Comparison of ENCODE assay signal across 7 cellular contexts in the genomic region with DNA sequence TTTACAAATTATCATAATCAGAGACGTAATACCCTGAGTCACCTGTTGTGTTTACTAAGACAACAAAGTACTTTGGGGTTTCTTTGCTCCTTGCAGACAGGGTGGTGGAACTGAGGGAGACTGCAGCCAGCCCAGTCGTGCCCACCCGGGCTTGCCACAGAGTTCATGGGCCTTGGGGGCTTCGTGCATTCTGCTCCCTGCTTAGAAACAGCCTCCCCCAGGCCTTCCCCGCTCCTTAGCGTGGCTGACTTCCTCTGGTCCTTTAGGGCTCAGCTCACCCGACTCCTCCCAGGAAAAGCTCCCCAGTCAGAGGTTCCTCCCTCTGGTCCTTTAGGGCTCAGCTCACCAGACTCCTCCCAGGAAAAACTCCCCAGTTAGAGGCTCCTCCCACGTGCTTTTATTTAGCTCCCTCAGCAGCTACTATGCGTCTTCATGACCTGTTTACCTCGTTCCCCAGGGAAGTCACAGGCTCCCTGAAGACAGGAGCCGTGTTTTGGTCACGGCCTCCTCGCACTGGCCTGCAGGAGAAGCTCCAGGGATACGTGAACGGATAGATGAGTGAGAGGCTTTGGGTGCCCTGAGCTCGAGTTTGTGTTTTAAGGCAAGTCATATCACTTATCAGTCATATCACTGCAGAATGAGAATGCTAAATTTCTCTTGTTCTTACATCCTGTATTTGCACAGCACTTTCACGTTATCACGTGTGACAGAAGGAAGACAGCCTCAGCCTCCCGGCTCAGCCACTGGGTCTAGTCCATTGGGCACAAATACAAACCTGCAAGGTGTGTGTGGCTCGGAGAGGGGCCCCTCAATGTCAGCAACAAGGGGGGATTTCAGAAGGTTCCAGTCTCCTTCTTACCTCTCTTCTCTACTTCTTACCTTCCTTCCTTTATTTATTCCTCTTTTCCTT. TPM values are rescaled to one million over a fixed set of nuclear protein-coding genes. Genes with fewer than 3 reads are reported as not detected.
DNase-seq lines count a peak whose midpoint lies in the region; ATAC-seq and TF ChIP-seq lines count a peak whose summit lies in the region.

No MANE protein-coding gene starts in this region.

- no peak overlapping the region for H3K4me3 ChIP-seq in PC-9

- CTCF ChIA-PET in PC-9 (lab: Charles Lee), result no interaction called here

- intact Hi-C loops in left colon (cut with DNase I, micrococcal nuclease), result no loop called here
- intact Hi-C loops in PC-9 (cut with micrococcal nuclease; ENCODE audit: unreplicated experiment), result no loop called here

- in situ Hi-C loops in G401 (cut with HindIII; ENCODE audit: low sequenced_read_pairs), result no loop called here

- no peaks in the 10 kb centered on the region for H3K79me2 ChIP-seq in PC-9 (ENCODE audit: low read depth)

- BruUV-seq in PC-9 (replicated peaks; lab: Mats Ljungman, UMichigan), result no TSS peak

- no peak overlapping the region for H3K27ac ChIP-seq in PC-9

- no peaks in the 10 kb centered on the region for H3K9me2 ChIP-seq in PC-9 (ENCODE audit: insufficient read depth)

- no peaks in the 10 kb centered on the region for H3K36me3 ChIP-seq in PC-9 (ENCODE audit: low read depth)

- DNase-seq in activated CD4-positive, CD25-positive, alpha-beta regulatory T cell treated with anti-CD3 and anti-CD28 coated beads, Interleukin-2, amount 50 U/mL, for 72 hours, result peak; percentile 39
- DNase-seq in left colon, result peak; percentile 20 to 35
- no peak for DNase-seq in AML-193 (lab: John Stamatoyannopoulos, UW)
- no peak for DNase-seq in PC-9
- DNase-seq in G401 (ENCODE audit: low spot score), result no peak

- H3F3A ChIP-seq in PC-9 (ENCODE audit: insufficient read depth, low read depth), result no peaks in the 10 kb centered on the region

- no peak for TF ChIP-seq CTCF in PC-9 (conservative IDR thresholded peaks at IDR 0.05)

- H4K20me1 ChIP-seq in PC-9 (ENCODE audit: insufficient read depth), result no peaks in the 10 kb centered on the region

- H3K27me3 ChIP-seq in PC-9 (ENCODE audit: insufficient read depth, low read depth), result peaks cover 93% of the 10 kb centered on the region

- no peak overlapping the region for H2AFZ ChIP-seq in PC-9

- no peaks in the 10 kb centered on the region for H3K9me3 ChIP-seq in PC-9 (ENCODE audit: insufficient read depth, low read depth)

- POLR2A ChIA-PET in PC-9 (lab: Charles Lee; ENCODE audit: unreplicated experiment), result no interaction called here

- ATAC-seq in GM19351 (IDR thresholded peaks at IDR 0.05; ENCODE audit: unreplicated experiment), result peak; percentile 58
- peak; percentile 41 for ATAC-seq in HG03342 (IDR thresholded peaks at IDR 0.05; ENCODE audit: unreplicated experiment)
- ATAC-seq in left colon, result peak; percentile 89

- H3K4me2 ChIP-seq in PC-9, result no peak overlapping the region

- H3K4me1 ChIP-seq in PC-9 (replicated peaks; ENCODE audit: insufficient read depth), result no peaks in the 10 kb centered on the region

RNA-seq across cellular contexts. Expression of gene VIPR2, which starts 52.7 kb away (rescaled TPM):
- 1 to 10 TPM in 1 of 2 donors, under 1 TPM in 1; 0.55 to 1.6 TPM for total RNA-seq in left colon
- total RNA-seq in PC-9 (2021), result not detected in 2 replicates
- total RNA-seq in G401 (2014; rRNA removed; shearing (Covaris generic)), result not detected in 2 replicates

Comparison
In these comparisons a context has a peak if more than half of its experiments do, and no peak if none do; other contexts are left out.
1. DNase-seq: peak in activated CD4-positive, CD25-positive, alpha-beta regulatory T cell treated with anti-CD3 and anti-CD28 coated beads, Interleukin-2, amount 50 U/mL, for 72 hours (single experiment) and left colon (2 of 2); none in AML-193 (0 of 2), PC-9 (0 of 2) and G401 (single experiment).
2. Peak in every context shown above with its lines, with median percentiles within 50 percentile points of each other: ATAC-seq.